16 cellular contexts compared by ENCODE assay signal in the genomic region with DNA sequence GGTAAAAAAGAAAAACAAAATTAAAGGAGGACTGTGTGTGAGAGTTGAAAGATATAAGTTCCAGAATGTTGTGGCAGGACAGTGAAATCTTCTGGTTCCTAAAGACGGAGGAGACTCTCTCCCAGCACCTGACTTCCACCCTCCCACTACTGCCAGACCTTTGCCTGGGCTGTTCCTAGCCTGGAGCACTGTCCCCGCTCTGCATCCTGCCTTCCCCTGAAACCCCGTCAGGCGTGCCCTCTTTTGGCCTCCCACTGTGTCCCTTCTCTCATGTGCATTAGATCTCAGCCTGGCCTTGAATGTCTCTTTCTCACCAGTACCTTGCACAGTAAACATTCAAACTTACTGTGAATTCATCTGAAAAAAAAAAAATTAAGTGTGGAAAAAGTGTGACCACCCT.
"Had no signal": no experiment of that assay in that cellular context is flagged by ENCODE, and none has a peak within 500 bp of the region (broad histone marks: within the 10 kb centered on the region; RNA-seq: fewer than 3 reads in every experiment).

No MANE protein-coding gene starts in this region.

- H3K27me3 ChIP-seq: SJCRH30, spleen, upper lobe of right lung had no signal

- H3K27ac Mint-ChIP-seq: activated naive CD8-positive, alpha-beta T cell treated with anti-CD3 and anti-CD28 coated beads for 36 hours had no signal

- ATAC-seq: left cardiac atrium; naive thymus-derived CD8-positive, alpha-beta T cell; upper lobe of right lung had no signal

- H3K4me1 Mint-ChIP-seq: activated naive CD8-positive, alpha-beta T cell treated with anti-CD3 and anti-CD28 coated beads for 36 hours; naive thymus-derived CD8-positive, alpha-beta T cell had no signal

- H3K9me3 ChIP-seq: SJCRH30, spleen, upper lobe of right lung had no signal

- H3K4me1 ChIP-seq: SJCRH30, spleen, upper lobe of right lung had no signal

- H3K4me3 Mint-ChIP-seq: activated naive CD8-positive, alpha-beta T cell treated with anti-CD3 and anti-CD28 coated beads for 36 hours; naive thymus-derived CD8-positive, alpha-beta T cell had no signal

- H3K4me3 ChIP-seq: SJCRH30, spleen, upper lobe of right lung had no signal

- H3K27ac ChIP-seq: SJCRH30, spleen, upper lobe of right lung had no signal

- H3K9me3 Mint-ChIP-seq: activated naive CD8-positive, alpha-beta T cell treated with anti-CD3 and anti-CD28 coated beads for 36 hours; naive thymus-derived CD8-positive, alpha-beta T cell had no signal

- H3K27me3 Mint-ChIP-seq: activated naive CD8-positive, alpha-beta T cell treated with anti-CD3 and anti-CD28 coated beads for 36 hours; naive thymus-derived CD8-positive, alpha-beta T cell had no signal

- DNase-seq: activated CD4-positive, alpha-beta T cell treated with anti-CD3 and anti-CD28 coated beads for 48 hours; activated CD4-positive, CD25-positive, alpha-beta regulatory T cell; activated CD8-positive, alpha-beta memory T cell treated with anti-CD3 and anti-CD28 coated beads, Interleukin-2, amount 50 U/mL, for 4 hours; activated effector memory CD4-positive, alpha-beta T cell treated with anti-CD3 and anti-CD28 coated beads, Interleukin-2, amount 50 U/mL, for 16 hours; activated naive CD8-positive, alpha-beta T cell treated with anti-CD3 and anti-CD28 coated beads for 36 hours; activated T-cell treated with anti-CD3 and anti-CD28 coated beads, Interleukin-2, amount 50 U/mL, for 48 hours; amniotic stem cell; erythroblast; left cardiac atrium; naive thymus-derived CD8-positive, alpha-beta T cell; posterior cingulate gyrus; SJCRH30; spleen; stimulated activated naive CD4-positive, alpha-beta T cell; T-helper 2 cell; upper lobe of right lung had no signal
